In genomic region chr12:56040963-56041578, GRCh38 we compare ENCODE assay signal across 8 cellular contexts. TPM values are rescaled to one million over a fixed set of nuclear protein-coding genes. Genes with fewer than 3 reads are reported as not detected.
DNase-seq lines count a peak whose midpoint lies in the region; ATAC-seq, FAIRE-seq and TF ChIP-seq lines count a peak whose summit lies in the region.

No MANE protein-coding gene starts in this region.

- no peaks in the 10 kb centered on the region for H3K9me3 Mint-ChIP-seq in CD8-positive, alpha-beta T cell

- no peak overlapping the region for H4K91ac ChIP-seq in mesenchymal stem cell (ENCODE audit: low read length)

- peak overlapping the region; percentile 99 for H3K27ac Mint-ChIP-seq in CD8-positive, alpha-beta T cell

- H3K14ac ChIP-seq in mesenchymal stem cell (ENCODE audit: low read length in 2 of 2) = no peak overlapping the region

- no peak for FAIRE-seq in GM12878 (lab: Jason Lieb, UNC)

- H3K79me1 ChIP-seq in mesenchymal stem cell (replicated peaks; ENCODE audit: low read length, poor library complexity, severe bottlenecking) = peaks cover 3% of the 10 kb centered on the region

- CTCF ChIA-PET in CD8-positive, alpha-beta T cell (lab: Charles Lee) = interaction anchor here (0.8 to 3.4 kb wide), 10 partner anchors 10 to 302 kb away, joined by 3 to 26 read pairs (median 4); partner anchors contain the start of genes ANKRD52, SUOX and ZC3H10
- CTCF ChIA-PET in GM12878 (lab: Yijun Ruan, JAX) = interaction anchor here (0.6 to 5.0 kb wide), 21 partner anchors 12 to 322 kb away, joined by 3 to 64 read pairs (median 4); partner anchors contain the start of genes ESYT1, PA2G4, RAB5B and SUOX

- in situ Hi-C loops in GM12878 (cut with MboI) = no loop called here
- in situ Hi-C loops in G401 (cut with HindIII; ENCODE audit: low sequenced_read_pairs) = no loop called here

- peaks cover 29% of the 10 kb centered on the region for H3K4me1 ChIP-seq in CD8-positive, alpha-beta T cell (ENCODE audit: insufficient read depth, low read length)
- H3K4me1 ChIP-seq in GM12878 (ENCODE audit: control insufficient read depth, insufficient read depth, low read length) = peaks cover 9% of the 10 kb centered on the region
- H3K4me1 ChIP-seq in mesenchymal stem cell (ENCODE audit: control insufficient read depth, insufficient read depth, low read depth, low read length) = peaks cover 4% of the 10 kb centered on the region

- no peak for TF ChIP-seq CTCF in CD8-positive, alpha-beta T cell (IDR thresholded peaks at IDR 0.05)
- TF ChIP-seq CTCF in GM12878 (IDR thresholded peaks at IDR 0.05 in 2 of 3, conservative IDR thresholded peaks at IDR 0.05 in 1 of 3; ENCODE audit: control insufficient read depth in 2 of 3, extremely low read depth in 1 of 3, insufficient read depth in 1 of 3, low read depth in 3 of 3, low read length in 3 of 3) = no peak

- H4K8ac ChIP-seq in mesenchymal stem cell (ENCODE audit: low read length) = no peak overlapping the region

- H2BK120ac ChIP-seq in mesenchymal stem cell (ENCODE audit: low read depth, low read length) = no peak overlapping the region

- no peaks in the 10 kb centered on the region for H3K9me3 ChIP-seq in CD8-positive, alpha-beta T cell (ENCODE audit: low read length)
- H3K9me3 ChIP-seq in GM12878 (replicated peaks; ENCODE audit: control insufficient read depth, insufficient read depth, low read length) (no peaks in the 10 kb centered on the region), mesenchymal stem cell (ENCODE audit: control insufficient read depth, low read length) (no peaks in the 10 kb centered on the region)

- TF ChIP-seq POLR2A in GM12878 (IDR thresholded peaks at IDR 0.05; ENCODE audit: low read depth, low read length) = no peak

- H3K18ac ChIP-seq in mesenchymal stem cell (ENCODE audit: low read depth in 1 of 2, low read length in 2 of 2) = no peak overlapping the region

- WGBS in GM12878 (ENCODE audit: insufficient coverage, insufficient replicate concordance, low lambda C conversion rate, missing lambda C conversion rate) = 37% methylated on average over 14 of the region's 14 CpGs
- WGBS in mesenchymal stem cell = 63% methylated on average over 12 of the region's 14 CpGs

- POLR2A ChIA-PET in CD8-positive, alpha-beta T cell (lab: Charles Lee) = interaction anchor here (1.0 to 1.8 kb wide), 3 partner anchors 45 to 108 kb away, joined by 3 to 6 read pairs (median 5); partner anchors contain the start of gene PA2G4
- POLR2A ChIA-PET in GM12878 (lab: Charles Lee) = interaction anchor here (0.6 to 4.0 kb wide), 10 partner anchors 34 to 303 kb away, joined by 3 to 12 read pairs (median 4); partner anchors contain the start of genes PA2G4, RAB5B and SUOX

- H3K9ac ChIP-seq in GM12878 (ENCODE audit: control insufficient read depth, insufficient read depth, low read length) (peak overlapping the region; percentile 38; the same call in 1 of the 2 replicates), mesenchymal stem cell (ENCODE audit: low read length) (peak overlapping the region; percentile 99)

- H3K4me1 Mint-ChIP-seq in CD8-positive, alpha-beta T cell (ENCODE audit: low read depth) = peaks cover 40% of the 10 kb centered on the region

- no peak for TF ChIP-seq EP300 in GM12878 (IDR thresholded peaks at IDR 0.05; ENCODE audit: borderline replicate concordance in 1 of 2, control insufficient read depth in 1 of 2, low read depth in 2 of 2, low read length in 2 of 2)

- no peak for DNase-seq in CD8-positive, alpha-beta T cell
- no peak for DNase-seq in GM12878 (ENCODE audit: low read depth, low spot score)
- no peak for DNase-seq in mesenchymal stem cell
- DNase-seq in NCI-H1417 treated with DMSO at 0.1 percent for 48 hours (lab: John Stamatoyannopoulos, UW) = no peak
- DNase-seq in AG08396 (ENCODE audit: low spot score) = no peak
- DNase-seq in kidney glomerular epithelial cell (lab: John Stamatoyannopoulos, UW) = no peak
- no peak for DNase-seq in G401 (ENCODE audit: low spot score)

- TSS peak; percentile 92 for BruUV-seq in GM12878 (replicated peaks; lab: Mats Ljungman, UMichigan)

- no peak overlapping the region for H2BK15ac ChIP-seq in mesenchymal stem cell (ENCODE audit: low read depth, poor library complexity, severe bottlenecking)

- peak overlapping the region; percentile 99 for H3K4me3 Mint-ChIP-seq in CD8-positive, alpha-beta T cell

- H2BK5ac ChIP-seq in mesenchymal stem cell (ENCODE audit: low read depth, low read length, poor library complexity, severe bottlenecking) = no peak overlapping the region

- H3K4ac ChIP-seq in mesenchymal stem cell (ENCODE audit: low read depth in 1 of 2, low read length in 2 of 2) = peak overlapping the region in 1 of 2 experiments; percentile 59

- SMC1A ChIA-PET in GM12878 (lab: Charles Lee; ENCODE audit: uncharacterized antibody, unreplicated experiment) = interaction anchor here (0.6 to 5.0 kb wide), 18 partner anchors 11 to 317 kb away, joined by 3 to 52 read pairs (median 4); partner anchors contain the start of genes DGKA, ORMDL2, RAB5B and SARNP

- intact Hi-C loops in CD8-positive, alpha-beta T cell (cut with DNase I, micrococcal nuclease) = loop anchor here (1.0 to 10.0 kb wide), 17 partner anchors 34 to 684 kb away; partner anchors contain the start of genes DNAJC14 (in 2 of the 2), PA2G4 (in 2 of the 2), SPRYD4 (in 2 of the 2) and ZC3H10 (in 2 of the 2)
- intact Hi-C loops in GM12878 (cut with micrococcal nuclease; ENCODE audit: unreplicated experiment) = loop anchor here (1.0 to 5.0 kb wide), 5 partner anchors 45 to 303 kb away; partner anchors contain the start of gene DNAJC14

- H3K27me3 ChIP-seq in CD8-positive, alpha-beta T cell (ENCODE audit: insufficient read depth, low read length) = no peaks in the 10 kb centered on the region
- H3K27me3 ChIP-seq in GM12878 (replicated peaks in 1 of 2; ENCODE audit: control insufficient read depth in 2 of 2, insufficient read depth in 2 of 2, low read length in 1 of 2) (no peaks in the 10 kb centered on the region), mesenchymal stem cell (ENCODE audit: control insufficient read depth in 1 of 2, insufficient read depth in 1 of 2, low read length in 2 of 2) (no peaks in the 10 kb centered on the region)

- H2AFZ ChIP-seq in GM12878 (ENCODE audit: control insufficient read depth, low read depth, low read length) (peak overlapping the region; percentile 84), mesenchymal stem cell (ENCODE audit: low read depth, low read length) (no peak overlapping the region)

- ATAC-seq in CD8-positive, alpha-beta T cell = no peak
- ATAC-seq in HG03159 (IDR thresholded peaks at IDR 0.05; ENCODE audit: unreplicated experiment) (peak; percentile 4), GM12878 (peak; percentile 3)

- H3K4me3 ChIP-seq in CD8-positive, alpha-beta T cell (ENCODE audit: low read depth, low read length) = peak overlapping the region; percentile 34
- H3K4me3 ChIP-seq in GM12878 = peak overlapping the region; percentile 61
- H3K4me3 ChIP-seq in mesenchymal stem cell (ENCODE audit: insufficient read depth in 1 of 2, low read depth in 1 of 2, low read length in 2 of 2) = peak overlapping the region in 1 of 2 experiments; percentile 88

- no peak for TF ChIP-seq RAD21 in GM12878 (IDR thresholded peaks at IDR 0.05; ENCODE audit: insufficient read depth, low read depth, low read length)

- H2AK5ac ChIP-seq in mesenchymal stem cell (ENCODE audit: low read length, severe bottlenecking) = no peak overlapping the region

- no peak overlapping the region for H3K23ac ChIP-seq in mesenchymal stem cell (ENCODE audit: low read length in 2 of 2)

- no peaks in the 10 kb centered on the region for H4K20me1 ChIP-seq in GM12878 (ENCODE audit: control insufficient read depth, insufficient read depth)

- H3K4me2 ChIP-seq in GM12878 (ENCODE audit: control insufficient read depth, insufficient read depth) = peak overlapping the region; percentile 52
- peak overlapping the region; percentile 52 for H3K4me2 ChIP-seq in mesenchymal stem cell (ENCODE audit: low read length, poor library complexity, severe bottlenecking)

- peaks cover 28% of the 10 kb centered on the region for H3K36me3 ChIP-seq in CD8-positive, alpha-beta T cell (ENCODE audit: insufficient read depth, low read length)
- H3K36me3 ChIP-seq in GM12878 (ENCODE audit: control insufficient read depth in 2 of 2, insufficient read depth in 2 of 2, low read length in 1 of 2) (peaks cover 5 to 19% of the 10 kb centered on the region in 2 experiments; a peak in 3 of 4 replicates), mesenchymal stem cell (ENCODE audit: control insufficient read depth in 1 of 2, insufficient read depth in 2 of 2, low read depth in 1 of 2, low read length in 2 of 2) (peaks cover 28 to 46% of the 10 kb centered on the region in 2 experiments)

- H2BK12ac ChIP-seq in mesenchymal stem cell (ENCODE audit: low read length in 2 of 2) = no peak overlapping the region

- peak overlapping the region; percentile 75 for H3K27ac ChIP-seq in CD8-positive, alpha-beta T cell (ENCODE audit: low read depth, low read length)
- H3K27ac ChIP-seq in GM12878 (ENCODE audit: control insufficient read depth, insufficient read depth) = peak overlapping the region; percentile 50; the same call in 1 of the 2 replicates
- peak overlapping the region; percentile 82 for H3K27ac ChIP-seq in mesenchymal stem cell (ENCODE audit: low read length, poor library complexity, severe bottlenecking)

- peaks cover 39% of the 10 kb centered on the region for H3K36me3 Mint-ChIP-seq in CD8-positive, alpha-beta T cell

- RAD21 ChIA-PET in GM12878 (lab: Charles Lee; ENCODE audit: unreplicated experiment) = interaction anchor here (0.7 to 3.4 kb wide), 10 partner anchors 42 to 316 kb away, joined by 3 to 32 read pairs (median 4); partner anchors contain the start of genes CD63, PA2G4, RAB5B and SUOX

- H3K27me3 Mint-ChIP-seq in CD8-positive, alpha-beta T cell (ENCODE audit: low read depth) = no peaks in the 10 kb centered on the region

- peaks cover 22% of the 10 kb centered on the region for H3K79me2 ChIP-seq in GM12878 (ENCODE audit: control insufficient read depth, insufficient read depth, low read length)

RNA-seq across cellular contexts. Expression of gene RPS26, which starts 0.6 kb away (rescaled TPM):
- 10 to 100 TPM; 33.8 to 36.7 TPM for total RNA-seq in CD8-positive, alpha-beta T cell
- 75.1 and 88.8 TPM in 2 replicates for total RNA-seq in GM12878 (2013; cell fraction: nucleolus; rRNA removed)
- total RNA-seq in GM12878 (2014; rRNA removed) = 597 and 686 TPM in 2 replicates
- 1,014 and 1,019 TPM in 2 replicates for total RNA-seq in GM12878 (2014; rRNA removed; fragmentation: Illumina TruSeq; extraction: Trizol)
- total RNA-seq in GM12878 (2021) = 75.5 and 86.4 TPM in 2 replicates
- polyA plus RNA-seq in GM12878 (2011; ENCODE audit: low read depth) = 165 TPM
- 214 and 442 TPM in 2 replicates for polyA plus RNA-seq in GM12878 (2011; rRNA removed)
- 830 and 2,449 TPM in 2 replicates for polyA plus RNA-seq in GM12878 (2011; cell fraction: cytosol; rRNA removed)
- 258 and 284 TPM in 2 replicates for polyA plus RNA-seq in GM12878 (2011; cell fraction: nucleus; rRNA removed)
- polyA plus RNA-seq in GM12878 (2012) = 770 and 960 TPM in 2 replicates
- 784 and 1,270 TPM in 2 replicates for polyA plus RNA-seq in GM12878 (2014; fragmentation: Illumina TruSeq; extraction: Trizol)
- 1,000 to 10,000 TPM; 2,920 to 3,147 TPM for polyA plus RNA-seq in GM12878 (2014; fragmentation: Nextera tagmentation; extraction: Ambion mirVana)
- 618 and 656 TPM in 2 replicates for polyA plus RNA-seq in GM12878 (2014; rRNA removed)
- 100 to 1,000 TPM; 855 to 907 TPM for polyA plus RNA-seq in GM12878 (2016; fragmentation: Nextera tagmentation; extraction: Ambion mirVana)
- polyA minus RNA-seq in GM12878 (2011; rRNA and poly(A)+ RNA removed) = 507 and 724 TPM in 2 replicates
- 62.0 and 68.0 TPM in 2 replicates for polyA minus RNA-seq in GM12878 (2011; cell fraction: cytosol; rRNA and poly(A)+ RNA removed)
- polyA minus RNA-seq in GM12878 (2011; cell fraction: nucleus; rRNA and poly(A)+ RNA removed) = 57.3 and 66.8 TPM in 2 replicates
- polyA plus RNA-seq in mesenchymal stem cell (2013, experiment 1 of 2) = 914 TPM
- polyA plus RNA-seq in mesenchymal stem cell (2013, experiment 2 of 2) = 925 TPM
- 1,383 and 1,581 TPM in 2 replicates for total RNA-seq in G401 (2014; rRNA removed; shearing (Covaris generic))

RNA-seq across cellular contexts. Expression of gene IKZF4, which starts 20.2 kb away (rescaled TPM):
- 1 to 10 TPM; 2.2 to 2.5 TPM for total RNA-seq in CD8-positive, alpha-beta T cell
- 6.5 and 7.1 TPM in 2 replicates for total RNA-seq in GM12878 (2013; cell fraction: nucleolus; rRNA removed)
- total RNA-seq in GM12878 (2014; rRNA removed) = 0.79 and 1.1 TPM in 2 replicates
- total RNA-seq in GM12878 (2014; rRNA removed; fragmentation: Illumina TruSeq; extraction: Trizol) = 0.89 and 0.92 TPM in 2 replicates
- total RNA-seq in GM12878 (2021) = 4.6 and 5.8 TPM in 2 replicates
- 1.6 TPM for polyA plus RNA-seq in GM12878 (2011; ENCODE audit: low read depth)
- 2.2 and 2.9 TPM in 2 replicates for polyA plus RNA-seq in GM12878 (2011; rRNA removed)
- polyA plus RNA-seq in GM12878 (2011; cell fraction: cytosol; rRNA removed) = 2.8 and 4.0 TPM in 2 replicates
- 7.1 and 7.3 TPM in 2 replicates for polyA plus RNA-seq in GM12878 (2011; cell fraction: nucleus; rRNA removed)
- 2.0 and 2.9 TPM in 2 replicates for polyA plus RNA-seq in GM12878 (2012)
- polyA plus RNA-seq in GM12878 (2014; fragmentation: Illumina TruSeq; extraction: Trizol) = 4.9 and 5.5 TPM in 2 replicates
- polyA plus RNA-seq in GM12878 (2014; fragmentation: Nextera tagmentation; extraction: Ambion mirVana) = 1 to 10 TPM in 1 of 2 experiments, under 1 TPM in 1; 0.74 to 1.2 TPM
- polyA plus RNA-seq in GM12878 (2014; rRNA removed) = 2.8 and 3.8 TPM in 2 replicates
- under 1 TPM; 0.91 to 0.93 TPM for polyA plus RNA-seq in GM12878 (2016; fragmentation: Nextera tagmentation; extraction: Ambion mirVana)
- 1.4 and 3.0 TPM in 2 replicates for polyA minus RNA-seq in GM12878 (2011; rRNA and poly(A)+ RNA removed)
- polyA minus RNA-seq in GM12878 (2011; cell fraction: cytosol; rRNA and poly(A)+ RNA removed) = 1.3 and 1.7 TPM in 2 replicates
- 1.1 and 1.7 TPM in 2 replicates for polyA minus RNA-seq in GM12878 (2011; cell fraction: nucleus; rRNA and poly(A)+ RNA removed)
- 10.6 TPM for polyA plus RNA-seq in mesenchymal stem cell (2013, experiment 1 of 2)
- polyA plus RNA-seq in mesenchymal stem cell (2013, experiment 2 of 2) = 10.1 TPM
- 0.54 and 4.4 TPM in 2 replicates for total RNA-seq in G401 (2014; rRNA removed; shearing (Covaris generic))

RNA-seq across cellular contexts. Expression of gene ERBB3, which starts 38.9 kb away (rescaled TPM):
- 1 to 10 TPM in 1 of 2 experiments, under 1 TPM in 1; 0.90 to 1.5 TPM for total RNA-seq in CD8-positive, alpha-beta T cell
- not detected in 2 replicates for total RNA-seq in GM12878 (2013; cell fraction: nucleolus; rRNA removed)
- total RNA-seq in GM12878 (2014; rRNA removed) (not detected in 2 replicates), GM12878 (2014; rRNA removed; fragmentation: Illumina TruSeq; extraction: Trizol) (0.04 TPM in 1 of 2 replicates, not detected in the other), GM12878 (2021) (0.58 and 0.72 TPM in 2 replicates)
- polyA plus RNA-seq in GM12878 (2011; ENCODE audit: low read depth) = not detected
- polyA plus RNA-seq in GM12878 (2011; rRNA removed) (not detected in 2 replicates), GM12878 (2014; fragmentation: Illumina TruSeq; extraction: Trizol) (0.03 and 0.08 TPM in 2 replicates), GM12878 (2014; fragmentation: Nextera tagmentation; extraction: Ambion mirVana) (under 1 TPM in 1 of 2 experiments, not detected in 1; 0.08 TPM), GM12878 (2014; rRNA removed) (0.03 and 0.04 TPM in 2 replicates), GM12878 (2016; fragmentation: Nextera tagmentation; extraction: Ambion mirVana) (not detected)
- not detected in 2 replicates for polyA plus RNA-seq in GM12878 (2011; cell fraction: cytosol; rRNA removed)
- not detected in 2 replicates for polyA plus RNA-seq in GM12878 (2011; cell fraction: nucleus; rRNA removed)
- 0.15 and 0.17 TPM in 2 replicates for polyA plus RNA-seq in GM12878 (2012)
- not detected in 2 replicates for polyA minus RNA-seq in GM12878 (2011; rRNA and poly(A)+ RNA removed)
- not detected in 2 replicates for polyA minus RNA-seq in GM12878 (2011; cell fraction: cytosol; rRNA and poly(A)+ RNA removed)
- polyA minus RNA-seq in GM12878 (2011; cell fraction: nucleus; rRNA and poly(A)+ RNA removed) = not detected in 2 replicates
- 0.17 TPM for polyA plus RNA-seq in mesenchymal stem cell (2013, experiment 1 of 2)
- polyA plus RNA-seq in mesenchymal stem cell (2013, experiment 2 of 2) = 0.10 TPM
- total RNA-seq in G401 (2014; rRNA removed; shearing (Covaris generic)) = 4.3 and 17.4 TPM in 2 replicates

RNA-seq across cellular contexts. Expression of gene SUOX, which starts 44.0 kb away (rescaled TPM):
- total RNA-seq in CD8-positive, alpha-beta T cell = 1 to 10 TPM in 1 of 2 experiments, under 1 TPM in 1; 0.72 to 1.2 TPM
- total RNA-seq in GM12878 (2013; cell fraction: nucleolus; rRNA removed) = 26.0 and 28.4 TPM in 2 replicates
- total RNA-seq in GM12878 (2014; rRNA removed) = 12.9 and 13.8 TPM in 2 replicates
- total RNA-seq in GM12878 (2014; rRNA removed; fragmentation: Illumina TruSeq; extraction: Trizol) = 10.0 and 11.7 TPM in 2 replicates
- total RNA-seq in GM12878 (2021) = 11.8 and 13.6 TPM in 2 replicates
- polyA plus RNA-seq in GM12878 (2011; ENCODE audit: low read depth) = 9.2 TPM
- 12.9 and 18.8 TPM in 2 replicates for polyA plus RNA-seq in GM12878 (2011; rRNA removed)
- polyA plus RNA-seq in GM12878 (2011; cell fraction: cytosol; rRNA removed) = 21.6 and 28.2 TPM in 2 replicates
- 32.6 and 35.8 TPM in 2 replicates for polyA plus RNA-seq in GM12878 (2011; cell fraction: nucleus; rRNA removed)
- 9.4 and 12.2 TPM in 2 replicates for polyA plus RNA-seq in GM12878 (2012)
- 11.5 and 16.5 TPM in 2 replicates for polyA plus RNA-seq in GM12878 (2014; fragmentation: Illumina TruSeq; extraction: Trizol)
- polyA plus RNA-seq in GM12878 (2014; fragmentation: Nextera tagmentation; extraction: Ambion mirVana) = 1 to 10 TPM; 5.1 to 5.2 TPM
- 12.4 and 16.1 TPM in 2 replicates for polyA plus RNA-seq in GM12878 (2014; rRNA removed)
- polyA plus RNA-seq in GM12878 (2016; fragmentation: Nextera tagmentation; extraction: Ambion mirVana) = 10 to 100 TPM; 13.2 to 18.1 TPM
- polyA minus RNA-seq in GM12878 (2011; rRNA and poly(A)+ RNA removed) = 25.5 and 28.8 TPM in 2 replicates
- 9.5 and 9.9 TPM in 2 replicates for polyA minus RNA-seq in GM12878 (2011; cell fraction: cytosol; rRNA and poly(A)+ RNA removed)
- polyA minus RNA-seq in GM12878 (2011; cell fraction: nucleus; rRNA and poly(A)+ RNA removed) = 12.6 and 27.8 TPM in 2 replicates
- polyA plus RNA-seq in mesenchymal stem cell (2013, experiment 1 of 2) = 15.7 TPM
- polyA plus RNA-seq in mesenchymal stem cell (2013, experiment 2 of 2) = 14.2 TPM
- 39.8 and 50.2 TPM in 2 replicates for total RNA-seq in G401 (2014; rRNA removed; shearing (Covaris generic))
